Comparison of ENCODE assay signal across 8 cellular contexts in the genomic region with DNA sequence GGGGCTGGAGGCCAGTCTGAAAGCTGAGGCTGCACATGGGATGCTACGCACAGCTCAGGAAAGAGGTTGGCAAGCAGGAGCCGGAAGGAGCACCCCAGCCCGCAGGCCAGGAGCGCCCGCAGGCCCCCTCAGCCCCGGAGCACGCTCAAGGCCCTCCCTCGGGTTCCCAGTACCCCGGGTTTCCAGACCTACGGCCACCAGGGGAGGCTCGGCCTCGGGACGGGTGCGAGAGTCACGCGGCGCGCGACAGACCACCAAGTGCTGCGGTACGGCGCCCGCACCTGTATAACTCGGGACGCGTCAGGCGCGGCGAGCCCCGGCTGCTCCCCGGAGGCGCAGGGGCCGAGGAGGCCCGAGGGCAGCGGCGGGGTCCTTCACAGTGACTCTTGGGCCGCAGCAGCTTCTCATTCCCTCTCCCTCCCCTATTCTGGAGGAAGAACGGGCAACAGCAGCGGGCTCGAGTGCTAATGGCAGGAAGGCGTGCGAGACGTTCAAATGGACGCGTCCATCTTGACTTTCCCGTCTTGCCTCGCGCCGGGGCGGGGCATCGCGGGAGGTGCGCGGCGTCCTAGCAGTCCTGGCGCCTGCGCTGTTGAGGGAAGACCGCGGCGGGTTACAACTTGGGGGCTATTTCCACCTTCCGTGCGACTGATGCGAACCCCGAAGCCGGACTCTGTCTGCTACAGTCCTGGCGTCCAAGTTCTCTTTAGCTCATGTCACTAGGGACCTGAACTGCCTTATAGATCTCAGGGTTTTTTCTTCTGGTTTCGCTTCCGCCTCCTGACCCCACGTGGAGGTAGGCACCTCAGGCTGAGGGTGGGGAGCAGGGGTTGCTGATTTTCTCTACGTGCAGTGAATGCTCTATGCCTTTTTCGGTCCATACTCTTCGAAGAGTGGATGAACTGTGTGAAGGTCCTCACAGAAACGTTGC. TPM values are rescaled to one million over a fixed set of nuclear protein-coding genes. Genes with fewer than 3 reads are reported as not detected.
DNase-seq lines count a peak whose midpoint lies in the region; ATAC-seq and TF ChIP-seq lines count a peak whose summit lies in the region.

A gene with protein sequence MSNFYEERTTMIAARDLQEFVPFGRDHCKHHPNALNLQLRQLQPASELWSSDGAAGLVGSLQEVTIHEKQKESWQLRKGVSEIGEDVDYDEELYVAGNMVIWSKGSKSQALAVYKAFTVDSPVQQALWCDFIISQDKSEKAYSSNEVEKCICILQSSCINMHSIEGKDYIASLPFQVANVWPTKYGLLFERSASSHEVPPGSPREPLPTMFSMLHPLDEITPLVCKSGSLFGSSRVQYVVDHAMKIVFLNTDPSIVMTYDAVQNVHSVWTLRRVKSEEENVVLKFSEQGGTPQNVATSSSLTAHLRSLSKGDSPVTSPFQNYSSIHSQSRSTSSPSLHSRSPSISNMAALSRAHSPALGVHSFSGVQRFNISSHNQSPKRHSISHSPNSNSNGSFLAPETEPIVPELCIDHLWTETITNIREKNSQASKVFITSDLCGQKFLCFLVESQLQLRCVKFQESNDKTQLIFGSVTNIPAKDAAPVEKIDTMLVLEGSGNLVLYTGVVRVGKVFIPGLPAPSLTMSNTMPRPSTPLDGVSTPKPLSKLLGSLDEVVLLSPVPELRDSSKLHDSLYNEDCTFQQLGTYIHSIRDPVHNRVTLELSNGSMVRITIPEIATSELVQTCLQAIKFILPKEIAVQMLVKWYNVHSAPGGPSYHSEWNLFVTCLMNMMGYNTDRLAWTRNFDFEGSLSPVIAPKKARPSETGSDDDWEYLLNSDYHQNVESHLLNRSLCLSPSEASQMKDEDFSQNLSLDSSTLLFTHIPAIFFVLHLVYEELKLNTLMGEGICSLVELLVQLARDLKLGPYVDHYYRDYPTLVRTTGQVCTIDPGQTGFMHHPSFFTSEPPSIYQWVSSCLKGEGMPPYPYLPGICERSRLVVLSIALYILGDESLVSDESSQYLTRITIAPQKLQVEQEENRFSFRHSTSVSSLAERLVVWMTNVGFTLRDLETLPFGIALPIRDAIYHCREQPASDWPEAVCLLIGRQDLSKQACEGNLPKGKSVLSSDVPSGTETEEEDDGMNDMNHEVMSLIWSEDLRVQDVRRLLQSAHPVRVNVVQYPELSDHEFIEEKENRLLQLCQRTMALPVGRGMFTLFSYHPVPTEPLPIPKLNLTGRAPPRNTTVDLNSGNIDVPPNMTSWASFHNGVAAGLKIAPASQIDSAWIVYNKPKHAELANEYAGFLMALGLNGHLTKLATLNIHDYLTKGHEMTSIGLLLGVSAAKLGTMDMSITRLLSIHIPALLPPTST (N-terminal part only) (minus strand): TSS at position 533 of the 931 bp plus-strand sequence. CDS start 3,368 bp downstream, outside the sequence.

- peak within 1 kb of the TSS; percentile 93 for H3K27ac Mint-ChIP-seq in activated T-helper 1 cell treated with anti-CD3 and anti-CD28 coated beads, Interleukin-12 subunit alpha, Interleukin-12 subunit beta, Interleukin-2, Interleukin-4 antibody, amounts not matched to agents 30 ng/mL and 10 ng/mL and 1 ng/mL, durations not matched to agents 14 hours and 24 hours and 36 hours
- H3K27ac Mint-ChIP-seq in natural killer cell: peak within 1 kb of the TSS; percentile 91 to 94

- H3K27me3 ChIP-seq in DND-41 (ENCODE audit: insufficient read depth, low read length, poor library complexity): no peaks in the 10 kb centered on the region

- peak within 1 kb of the TSS; percentile 58 for H3K4me2 ChIP-seq in DND-41 (ENCODE audit: insufficient read depth, low read length)

- peak within 1 kb of the TSS; percentile 82 to 94 for H3K4me3 ChIP-seq in DND-41 (ENCODE audit: low read depth in 1 of 2, low read length in 2 of 2)
- peak within 1 kb of the TSS; percentile 96 for H3K4me3 ChIP-seq in fibroblast of mammary gland (ENCODE audit: control insufficient read depth, low read depth, low read length)

- no peaks in the 10 kb centered on the region for H3K9me3 Mint-ChIP-seq in activated T-helper 1 cell treated with anti-CD3 and anti-CD28 coated beads, Interleukin-12 subunit alpha, Interleukin-12 subunit beta, Interleukin-2, Interleukin-4 antibody, amounts not matched to agents 30 ng/mL and 10 ng/mL and 1 ng/mL, durations not matched to agents 14 hours and 24 hours and 36 hours
- no peaks in the 10 kb centered on the region for H3K9me3 Mint-ChIP-seq in natural killer cell

- H3K4me3 Mint-ChIP-seq in activated T-helper 1 cell treated with anti-CD3 and anti-CD28 coated beads, Interleukin-12 subunit alpha, Interleukin-12 subunit beta, Interleukin-2, Interleukin-4 antibody, amounts not matched to agents 30 ng/mL and 10 ng/mL and 1 ng/mL, durations not matched to agents 14 hours and 24 hours and 36 hours: peak within 1 kb of the TSS; percentile 95
- peak within 1 kb of the TSS; percentile 95 for H3K4me3 Mint-ChIP-seq in natural killer cell

- in situ Hi-C loops in KBM-7 (cut with MboI; ENCODE audit: low pct_unique_long_range_greater_than_20kb, low sequenced_read_pairs): loop anchor here (25.0 kb wide), 1 partner anchor 678 kb away; no protein-coding TSS in a partner anchor

- H3K27ac ChIP-seq in DND-41 (ENCODE audit: low read length): peak within 1 kb of the TSS; percentile 91

- H3K4me1 ChIP-seq in DND-41 (ENCODE audit: insufficient read depth, low read length): peaks cover 26% of the 10 kb centered on the region

- H3K36me3 ChIP-seq in DND-41 (ENCODE audit: insufficient read depth, low read length): peaks cover 17% of the 10 kb centered on the region

- H3K9ac ChIP-seq in DND-41 (ENCODE audit: low read depth, low read length): peak within 1 kb of the TSS; percentile 87

- peaks cover 7% of the 10 kb centered on the region; the same call in 1 of the 2 replicates for H4K20me1 ChIP-seq in DND-41 (ENCODE audit: insufficient read depth, low read length)

- H3K4me1 Mint-ChIP-seq in activated T-helper 1 cell treated with anti-CD3 and anti-CD28 coated beads, Interleukin-12 subunit alpha, Interleukin-12 subunit beta, Interleukin-2, Interleukin-4 antibody, amounts not matched to agents 30 ng/mL and 10 ng/mL and 1 ng/mL, durations not matched to agents 14 hours and 24 hours and 36 hours (ENCODE audit: low read depth): no peaks in the 10 kb centered on the region
- H3K4me1 Mint-ChIP-seq in natural killer cell: peaks cover 7 to 10% of the 10 kb centered on the region in 2 donors

- H3K9me3 ChIP-seq in DND-41 (ENCODE audit: insufficient read depth, low read length, severe bottlenecking): no peaks in the 10 kb centered on the region

- peaks cover 4% of the 10 kb centered on the region for H3K27me3 Mint-ChIP-seq in activated T-helper 1 cell treated with anti-CD3 and anti-CD28 coated beads, Interleukin-12 subunit alpha, Interleukin-12 subunit beta, Interleukin-2, Interleukin-4 antibody, amounts not matched to agents 30 ng/mL and 10 ng/mL and 1 ng/mL, durations not matched to agents 14 hours and 24 hours and 36 hours (ENCODE audit: insufficient read depth)
- H3K27me3 Mint-ChIP-seq in natural killer cell (ENCODE audit: low read depth in 2 of 2): no peaks in the 10 kb centered on the region

- H3K36me3 Mint-ChIP-seq in activated T-helper 1 cell treated with anti-CD3 and anti-CD28 coated beads, Interleukin-12 subunit alpha, Interleukin-12 subunit beta, Interleukin-2, Interleukin-4 antibody, amounts not matched to agents 30 ng/mL and 10 ng/mL and 1 ng/mL, durations not matched to agents 14 hours and 24 hours and 36 hours (ENCODE audit: low read depth): peaks cover 9% of the 10 kb centered on the region
- no peaks in the 10 kb centered on the region for H3K36me3 Mint-ChIP-seq in natural killer cell

- peak; percentile 3 for TF ChIP-seq CTCF in DND-41 (IDR thresholded peaks at IDR 0.05; ENCODE audit: borderline replicate concordance, extremely low read depth, low read length, poor library complexity, severe bottlenecking)
- no peak for TF ChIP-seq CTCF in fibroblast of mammary gland (conservative IDR thresholded peaks at IDR 0.05; ENCODE audit: control insufficient read depth, insufficient read depth, low read depth, low read length)
- TF ChIP-seq CTCF in natural killer cell (IDR thresholded peaks at IDR 0.05): no peak

- peaks cover 43% of the 10 kb centered on the region for H3K79me2 ChIP-seq in DND-41 (ENCODE audit: insufficient read depth, low read length)

- intact Hi-C loops in activated T-helper 1 cell treated with anti-CD3 and anti-CD28 coated beads, Interleukin-12 subunit alpha, Interleukin-12 subunit beta, Interleukin-2, Interleukin-4 antibody, amounts not matched to agents 30 ng/mL and 10 ng/mL and 1 ng/mL, durations not matched to agents 14 hours and 24 hours and 36 hours (cut with micrococcal nuclease): loop anchor here (1.0 to 10.0 kb wide), 7 partner anchors 14 to 698 kb away; a partner anchor contains a TSS
- intact Hi-C loops in natural killer cell (cut with micrococcal nuclease): loop anchor here (2.0 kb wide), 1 partner anchor 171 kb away; a partner anchor contains a TSS

- ATAC-seq in DND-41 (ENCODE audit: insufficient read depth, low read depth): peak; percentile 92
- peak; percentile 91 for ATAC-seq in GM21723 (IDR thresholded peaks at IDR 0.05; ENCODE audit: unreplicated experiment)
- peak; percentile 96 to 98 (median 97) for ATAC-seq in natural killer cell

- peak within 1 kb of the TSS; percentile 97 for H2AFZ ChIP-seq in DND-41 (ENCODE audit: low read depth, low read length)

- DNase-seq in DND-41 (peak; percentile 89), KBM-7 (peak; percentile 90), RPMI8226 (peak; percentile 91), fibroblast of mammary gland (ENCODE audit: low read depth) (peak; percentile 66), natural killer cell (peak; percentile 78)
- DNase-seq in activated T-helper 1 cell treated with anti-CD3 and anti-CD28 coated beads, Interleukin-12 subunit alpha, Interleukin-12 subunit beta, Interleukin-2, Interleukin-4 antibody, amounts not matched to agents 30 ng/mL and 10 ng/mL and 1 ng/mL, durations not matched to agents 14 hours and 24 hours and 36 hours (ENCODE audit: low spot score): peak; percentile 84
- DNase-seq in stimulated activated naive CD4-positive, alpha-beta T cell (lab: John Stamatoyannopoulos, UW): peak; percentile 69 to 84 (median 80)

RNA-seq across cellular contexts. Expression of the gene that starts here (rescaled TPM):
- 120 and 126 TPM in 2 replicates for total RNA-seq in activated T-helper 1 cell treated with anti-CD3 and anti-CD28 coated beads, Interleukin-12 subunit alpha, Interleukin-12 subunit beta, Interleukin-2, Interleukin-4 antibody, amounts not matched to agents 30 ng/mL and 10 ng/mL and 1 ng/mL, durations not matched to agents 14 hours and 24 hours and 36 hours
- total RNA-seq in natural killer cell: 10 to 100 TPM; 38.7 to 50.8 (median 50.4) TPM

Comparison
In these comparisons a context has a peak if more than half of its experiments do, and no peak if none do; other contexts are left out.
1. Peak in every context shown above with its lines: DNase-seq, ATAC-seq, H3K4me3 ChIP-seq and H3K27ac ChIP-seq.